Comparison of ENCODE assay signal across 23 cellular contexts in the genomic region with DNA sequence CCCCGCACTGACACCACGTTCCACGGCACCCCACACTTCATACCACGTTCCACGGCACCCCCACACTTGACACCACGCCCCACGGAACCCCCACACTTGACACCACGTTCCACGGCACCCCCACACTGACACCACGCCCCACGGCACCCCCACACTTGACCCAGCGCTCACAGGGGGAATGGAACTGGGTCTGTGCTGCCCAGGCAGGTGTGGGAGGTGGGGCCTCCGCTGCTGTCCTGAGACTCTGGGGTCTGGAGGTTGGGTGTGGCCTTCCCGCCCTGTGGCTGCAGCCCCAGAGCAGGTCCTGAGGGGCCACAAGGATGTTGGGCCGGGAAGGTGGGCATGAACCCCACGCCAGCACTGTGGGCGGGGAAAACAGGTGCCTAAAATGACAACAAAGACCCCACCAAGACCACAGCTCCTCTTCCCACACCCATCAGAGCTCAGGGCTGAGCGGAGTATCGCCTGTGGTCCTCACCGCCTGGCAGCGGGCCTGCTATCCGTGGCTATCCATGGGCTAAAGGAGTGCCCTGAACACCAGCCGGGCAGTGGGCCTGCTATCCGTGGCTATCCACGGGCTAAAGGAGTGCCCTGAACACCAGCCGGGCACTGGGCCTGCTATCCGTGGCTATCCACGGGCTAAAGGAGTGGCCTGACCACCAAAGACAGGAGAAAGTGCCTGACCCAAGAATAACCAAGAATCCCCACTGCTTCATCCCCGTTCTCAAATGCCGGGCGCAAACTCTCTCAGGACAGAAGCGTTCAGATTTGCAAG. TPM values are rescaled to one million over a fixed set of nuclear protein-coding genes. Genes with fewer than 3 reads are reported as not detected.
DNase-seq lines count a peak whose midpoint lies in the region; ATAC-seq and TF ChIP-seq lines count a peak whose summit lies in the region.
"Had no signal": no experiment of that assay in that cellular context is flagged by ENCODE, and none has a peak within 500 bp of the region (broad histone marks: within the 10 kb centered on the region; RNA-seq: fewer than 3 reads in every experiment).

No MANE protein-coding gene starts in this region.

- in situ Hi-C loops in GM13976 (cut with MboI; ENCODE audit: low sequenced_read_pairs, unreplicated experiment) = no loop called here

- peak overlapping the region; percentile 41 for H3K27ac Mint-ChIP-seq in activated naive CD8-positive, alpha-beta T cell
- H3K27ac Mint-ChIP-seq in activated naive CD8-positive, alpha-beta T cell treated with anti-CD3 and anti-CD28 coated beads, Interleukin-2, amount 50 U/mL, for 24 hours = no peak overlapping the region
- H3K27ac Mint-ChIP-seq in effector memory CD8-positive, alpha-beta T cell = peak overlapping the region in 1 of 2 donors; percentile 75
- H3K27ac Mint-ChIP-seq: activated T-helper 1 cell treated with anti-CD3 and anti-CD28 coated beads, Interleukin-12 subunit alpha, Interleukin-12 subunit beta, Interleukin-2, Interleukin-4 antibody, amounts not matched to agents 30 ng/mL and 10 ng/mL and 1 ng/mL, durations not matched to agents 14 hours and 24 hours and 36 hours had no signal

- H3K36me3 ChIP-seq in ovary (no peaks in the 10 kb centered on the region), urinary bladder (ENCODE audit: insufficient read depth) (no peaks in the 10 kb centered on the region)
- H3K36me3 ChIP-seq: gastrocnemius medialis had no signal

- H3K27ac ChIP-seq in ovary (peak overlapping the region in 1 of 2 donors; percentile 43), urinary bladder (ENCODE audit: low read depth) (peak overlapping the region; percentile 59)
- H3K27ac ChIP-seq: BLaER1 treated with 17β-estradiol and CSF1 and Interleukin-3, amounts not matched to agents 10 nM and 100 nM; gastrocnemius medialis; neutrophil had no signal

- H3K9me3 ChIP-seq in ovary = no peaks in the 10 kb centered on the region
- H3K9me3 ChIP-seq: gastrocnemius medialis, neutrophil had no signal

- no peak for DNase-seq in activated naive CD8-positive, alpha-beta T cell treated with anti-CD3 and anti-CD28 coated beads, Interleukin-2, amount 50 U/mL, for 24 hours
- no peak for DNase-seq in effector memory CD8-positive, alpha-beta T cell
- DNase-seq in ovary = no peak
- no peak for DNase-seq in GM13976 (ENCODE audit: low spot score)
- no peak for DNase-seq in stimulated activated CD4-positive, alpha-beta T cell treated with anti-CD3 and anti-CD28 coated beads, Interleukin-4, amount 100 ng/mL, for 1 hour
- DNase-seq in EL = no peak
- DNase-seq: 8988T; activated CD8-positive, alpha-beta memory T cell treated with anti-CD3 and anti-CD28 coated beads for 24 hours; cerebellar nuclear complex; gastrocnemius medialis; HFFc6; Karpas-422; left colon; NCI-H1105 treated with DMSO at 0.1 percent for 48 hours; NCI-H2107; NCI-H526 treated with DMSO at 0.1 percent for 48 hours; SHP77; T-helper 2 cell had no signal

- no peak overlapping the region for H3K4me3 Mint-ChIP-seq in activated naive CD8-positive, alpha-beta T cell
- H3K4me3 Mint-ChIP-seq in activated naive CD8-positive, alpha-beta T cell treated with anti-CD3 and anti-CD28 coated beads, Interleukin-2, amount 50 U/mL, for 24 hours = no peak overlapping the region
- H3K4me3 Mint-ChIP-seq in effector memory CD8-positive, alpha-beta T cell = peak overlapping the region; percentile 10 to 29
- H3K4me3 Mint-ChIP-seq: activated T-helper 1 cell treated with anti-CD3 and anti-CD28 coated beads, Interleukin-12 subunit alpha, Interleukin-12 subunit beta, Interleukin-2, Interleukin-4 antibody, amounts not matched to agents 30 ng/mL and 10 ng/mL and 1 ng/mL, durations not matched to agents 14 hours and 24 hours and 36 hours had no signal

- no peak for TF ChIP-seq POLR2A in ovary (IDR thresholded peaks at IDR 0.05)

- H3K27me3 ChIP-seq in ovary = no peaks in the 10 kb centered on the region
- H3K27me3 ChIP-seq: BLaER1 treated with 17β-estradiol and CSF1 and Interleukin-3, amounts not matched to agents 10 nM and 100 nM; gastrocnemius medialis; neutrophil had no signal

- peaks cover 28% of the 10 kb centered on the region for H3K4me1 Mint-ChIP-seq in activated naive CD8-positive, alpha-beta T cell (ENCODE audit: low read depth)
- peaks cover 9% of the 10 kb centered on the region for H3K4me1 Mint-ChIP-seq in activated naive CD8-positive, alpha-beta T cell treated with anti-CD3 and anti-CD28 coated beads, Interleukin-2, amount 50 U/mL, for 24 hours
- H3K4me1 Mint-ChIP-seq in effector memory CD8-positive, alpha-beta T cell (ENCODE audit: low read depth in 2 of 2) = peaks cover 31 to 42% of the 10 kb centered on the region in 2 donors

- H3K4me3 ChIP-seq in ovary (peak overlapping the region; percentile 23), urinary bladder (ENCODE audit: low read depth, low read length) (no peak overlapping the region)
- H3K4me3 ChIP-seq: BLaER1 treated with 17β-estradiol and CSF1 and Interleukin-3, amounts not matched to agents 10 nM and 100 nM; gastrocnemius medialis had no signal

- intact Hi-C loops in ovary (cut with DNase I) = loop anchor here in 1 of 4 donors (5.0 kb wide), 1 partner anchor 69 kb away; no protein-coding TSS in a partner anchor

- H3K4me1 ChIP-seq in ovary (ENCODE audit: insufficient read depth) (peaks cover 8% of the 10 kb centered on the region), urinary bladder (ENCODE audit: insufficient read depth) (no peaks in the 10 kb centered on the region)

- 76 to 85% (median 80%) methylated on average over 26 to 32 of the region's 32 CpGs for WGBS in ovary, 3 donors
- WGBS in urinary bladder = 93% methylated on average over 32 of the region's 32 CpGs

- H3K27me3 Mint-ChIP-seq in activated naive CD8-positive, alpha-beta T cell = no peaks in the 10 kb centered on the region
- H3K27me3 Mint-ChIP-seq in activated naive CD8-positive, alpha-beta T cell treated with anti-CD3 and anti-CD28 coated beads, Interleukin-2, amount 50 U/mL, for 24 hours = no peaks in the 10 kb centered on the region
- H3K27me3 Mint-ChIP-seq in effector memory CD8-positive, alpha-beta T cell = no peaks in the 10 kb centered on the region

- TF ChIP-seq CTCF in ovary (IDR thresholded peaks at IDR 0.05) = no peak
- no peak for TF ChIP-seq CTCF in GM13976 (IDR thresholded peaks at IDR 0.05; ENCODE audit: borderline replicate concordance, control extremely low read depth, extremely low read depth, insufficient read depth, missing control alignments)

- no peaks in the 10 kb centered on the region for H3K36me3 Mint-ChIP-seq in activated naive CD8-positive, alpha-beta T cell
- peaks cover 15% of the 10 kb centered on the region for H3K36me3 Mint-ChIP-seq in activated naive CD8-positive, alpha-beta T cell treated with anti-CD3 and anti-CD28 coated beads, Interleukin-2, amount 50 U/mL, for 24 hours (ENCODE audit: low read depth)
- peaks cover 73% of the 10 kb centered on the region for H3K36me3 Mint-ChIP-seq in effector memory CD8-positive, alpha-beta T cell (ENCODE audit: insufficient read depth)

- ATAC-seq in activated naive CD8-positive, alpha-beta T cell treated with anti-CD3 and anti-CD28 coated beads, Interleukin-2, amount 50 U/mL, for 24 hours = no peak
- ATAC-seq in effector memory CD8-positive, alpha-beta T cell (replicated peaks) = no peak
- ATAC-seq: gastrocnemius medialis, left colon had no signal

- no peak for TF ChIP-seq EP300 in ovary (IDR thresholded peaks at IDR 0.05)

- H3K9me3 Mint-ChIP-seq in activated naive CD8-positive, alpha-beta T cell (ENCODE audit: low read depth) = no peaks in the 10 kb centered on the region
- no peaks in the 10 kb centered on the region for H3K9me3 Mint-ChIP-seq in activated naive CD8-positive, alpha-beta T cell treated with anti-CD3 and anti-CD28 coated beads, Interleukin-2, amount 50 U/mL, for 24 hours
- no peaks in the 10 kb centered on the region for H3K9me3 Mint-ChIP-seq in effector memory CD8-positive, alpha-beta T cell
- H3K9me3 Mint-ChIP-seq: activated T-helper 1 cell treated with anti-CD3 and anti-CD28 coated beads, Interleukin-12 subunit alpha, Interleukin-12 subunit beta, Interleukin-2, Interleukin-4 antibody, amounts not matched to agents 30 ng/mL and 10 ng/mL and 1 ng/mL, durations not matched to agents 14 hours and 24 hours and 36 hours; HFFc6 had no signal

RNA-seq across cellular contexts. Expression of a gene that starts 59.9 kb away (rescaled TPM):
- total RNA-seq in ovary = 1 to 10 TPM in 2 of 7 donors, under 1 TPM in 3, not detected in 2; 0.35 to 2.0 (median 0.58) TPM
- under 1 TPM; 0.05 to 0.31 TPM for polyA plus RNA-seq in ovary
- total RNA-seq in urinary bladder = 0.85 TPM
- polyA plus RNA-seq in urinary bladder = 0.38 TPM

Comparison
In these comparisons a context has a peak if more than half of its experiments do, and no peak if none do; other contexts are left out.
1. H3K4me3 Mint-ChIP-seq: peak in effector memory CD8-positive, alpha-beta T cell (2 of 2); none in activated naive CD8-positive, alpha-beta T cell (single experiment) and activated naive CD8-positive, alpha-beta T cell treated with anti-CD3 and anti-CD28 coated beads, Interleukin-2, amount 50 U/mL, for 24 hours (single experiment).